In genomic region chr5:14580037-14581034, GRCh38 we compare ENCODE assay signal across 9 cellular contexts. TPM values are rescaled to one million over a fixed set of nuclear protein-coding genes. Genes with fewer than 3 reads are reported as not detected.
DNase-seq lines count a peak whose midpoint lies in the region; ATAC-seq and TF ChIP-seq lines count a peak whose summit lies in the region.
"Had no signal": no experiment of that assay in that cellular context is flagged by ENCODE, and none has a peak within 500 bp of the region (broad histone marks: within the 10 kb centered on the region; RNA-seq: fewer than 3 reads in every experiment).

No MANE protein-coding gene starts in this region.

- peaks cover 12% of the 10 kb centered on the region for H3K4me1 ChIP-seq in KMS-11 (ENCODE audit: low read depth, poor library complexity, severe bottlenecking)

- no peak overlapping the region for H3K4me2 ChIP-seq in KMS-11

- no peaks in the 10 kb centered on the region for H3K79me2 ChIP-seq in KMS-11 (ENCODE audit: insufficient read depth, low read depth)

- TF ChIP-seq CTCF in KMS-11 (conservative IDR thresholded peaks at IDR 0.05; ENCODE audit: low read depth, low read length): no peak

- H3K4me1 Mint-ChIP-seq in activated T-helper 17 cell treated with anti-CD3 and anti-CD28 coated beads, Interleukin-2, amount 50 U/mL, for 72 hours: peaks cover 13% of the 10 kb centered on the region
- peaks cover 16 to 36% (median 33%) of the 10 kb centered on the region in 4 donors for H3K4me1 Mint-ChIP-seq in naive thymus-derived CD8-positive, alpha-beta T cell

- no peaks in the 10 kb centered on the region for H4K20me1 ChIP-seq in KMS-11 (ENCODE audit: insufficient read depth)

- peak overlapping the region; percentile 72 for H3K4me3 Mint-ChIP-seq in activated T-helper 17 cell treated with anti-CD3 and anti-CD28 coated beads, Interleukin-2, amount 50 U/mL, for 72 hours
- peak overlapping the region; percentile 69 to 88 (median 77) for H3K4me3 Mint-ChIP-seq in naive thymus-derived CD8-positive, alpha-beta T cell

- no peak overlapping the region for H3K27ac ChIP-seq in KMS-11

- H3K27ac Mint-ChIP-seq in activated T-helper 17 cell treated with anti-CD3 and anti-CD28 coated beads, Interleukin-2, amount 50 U/mL, for 72 hours: no peak overlapping the region
- peak overlapping the region in 9 of 10 donors; percentile 0 to 82 (median 45) for H3K27ac Mint-ChIP-seq in naive thymus-derived CD8-positive, alpha-beta T cell

- no peaks in the 10 kb centered on the region for H3K36me3 Mint-ChIP-seq in activated T-helper 17 cell treated with anti-CD3 and anti-CD28 coated beads, Interleukin-2, amount 50 U/mL, for 72 hours (ENCODE audit: low read depth)
- peaks cover 0 to 2% (median 0%) of the 10 kb centered on the region in 3 donors for H3K36me3 Mint-ChIP-seq in naive thymus-derived CD8-positive, alpha-beta T cell

- no peaks in the 10 kb centered on the region for H3K27me3 ChIP-seq in KMS-11 (ENCODE audit: insufficient read depth, low read depth)

- no peaks in the 10 kb centered on the region for H3K36me3 ChIP-seq in KMS-11 (ENCODE audit: insufficient read depth)
- H3K36me3 ChIP-seq: heart right ventricle had no signal

- H3K9me3 Mint-ChIP-seq in activated T-helper 17 cell treated with anti-CD3 and anti-CD28 coated beads, Interleukin-2, amount 50 U/mL, for 72 hours: no peaks in the 10 kb centered on the region
- no peaks in the 10 kb centered on the region for H3K9me3 Mint-ChIP-seq in naive thymus-derived CD8-positive, alpha-beta T cell

- no peak overlapping the region for H3K4me3 ChIP-seq in KMS-11 (IDR thresholded peaks at IDR 0.05; ENCODE audit: insufficient read depth, low read depth, low read length)

- ATAC-seq in activated T-helper 17 cell treated with anti-CD3 and anti-CD28 coated beads, Interleukin-2, amount 50 U/mL, for 72 hours (replicated peaks): no peak
- ATAC-seq in naive thymus-derived CD8-positive, alpha-beta T cell: no peak
- no peak for ATAC-seq in HG03095 (IDR thresholded peaks at IDR 0.05; ENCODE audit: unreplicated experiment)

- DNase-seq in NCI-H146 (lab: John Stamatoyannopoulos, UW): peak; percentile 39
- DNase-seq in NCI-H146 treated with DMSO at 0.1 percent for 48 hours (lab: John Stamatoyannopoulos, UW; ENCODE audit: unreplicated experiment): no peak
- DNase-seq in naive thymus-derived CD8-positive, alpha-beta T cell: no peak
- DNase-seq in DMS79 (lab: John Stamatoyannopoulos, UW): no peak
- DNase-seq in hepatic stellate cell (ENCODE audit: low spot score): no peak
- DNase-seq: heart right ventricle had no signal

- H3K27me3 Mint-ChIP-seq in activated T-helper 17 cell treated with anti-CD3 and anti-CD28 coated beads, Interleukin-2, amount 50 U/mL, for 72 hours: peaks cover 7% of the 10 kb centered on the region
- peaks cover 0 to 10% (median 0%) of the 10 kb centered on the region in 5 donors for H3K27me3 Mint-ChIP-seq in naive thymus-derived CD8-positive, alpha-beta T cell

- no peak overlapping the region for H3K9ac ChIP-seq in KMS-11

- H2AFZ ChIP-seq in KMS-11 (ENCODE audit: low read depth): peak overlapping the region; percentile 94; the same call in 1 of the 2 replicates

- POLR2A ChIA-PET in naive thymus-derived CD8-positive, alpha-beta T cell (lab: Charles Lee): no interaction called here

RNA-seq across cellular contexts. Expression of gene OTULINL, which starts 1.3 kb away (rescaled TPM):
- 10 to 100 TPM; 15.8 to 19.0 TPM for total RNA-seq in activated T-helper 17 cell treated with anti-CD3 and anti-CD28 coated beads, Interleukin-2, amount 50 U/mL, for 72 hours
- total RNA-seq in naive thymus-derived CD8-positive, alpha-beta T cell: 10 to 100 TPM; 47.0 to 49.7 TPM
- polyA plus RNA-seq in naive thymus-derived CD8-positive, alpha-beta T cell: 10 to 100 TPM; 32.9 to 38.3 (median 36.2) TPM
